Comparison of ENCODE assay signal across 26 cellular contexts in genomic region chr1:79532555-79532954, GRCh38.
"Had no signal": no experiment of that assay in that cellular context is flagged by ENCODE, and none has a peak within 500 bp of the region (broad histone marks: within the 10 kb centered on the region; RNA-seq: fewer than 3 reads in every experiment).

No MANE protein-coding gene starts in this region.

- H3K4me1 ChIP-seq: foreskin keratinocyte, left ventricle myocardium inferior, lower lobe of right lung, parathyroid adenoma, psoas muscle, right lobe of liver, spleen, tibial nerve, upper lobe of right lung, vagina had no signal

- H3K9me3 Mint-ChIP-seq: endodermal cell; nephron; stimulated activated memory B cell treated with anti-CD40 and anti-IgM and Interleukin-4, amounts not matched to agents 10 μg/mL and 1 μg/mL and 100 μg/mL, for 72 hours had no signal

- H3K9me3 ChIP-seq: left ventricle myocardium inferior, lower lobe of right lung, psoas muscle, right lobe of liver, spleen, tibial nerve, upper lobe of right lung, vagina had no signal

- H3K27me3 ChIP-seq: foreskin keratinocyte, hepatocyte, right lobe of liver, spleen, tibial nerve, upper lobe of right lung, vagina had no signal

- H3K4me2 ChIP-seq: hepatocyte had no signal

- H3K36me3 ChIP-seq: left ventricle myocardium inferior, lower lobe of right lung, right lobe of liver, spleen, tibial nerve, upper lobe of right lung, vagina had no signal

- H3K27ac ChIP-seq: foreskin keratinocyte, hepatocyte, left ventricle myocardium inferior, lower lobe of right lung, parathyroid adenoma, psoas muscle, right lobe of liver, spleen, tibial nerve, upper lobe of right lung, vagina had no signal

- H3K36me3 Mint-ChIP-seq: memory B cell; naive B cell; stimulated activated memory B cell treated with anti-CD40 and anti-IgM and Interleukin-4, amounts not matched to agents 10 μg/mL and 1 μg/mL and 100 μg/mL, for 72 hours had no signal

- H3K27me3 Mint-ChIP-seq: memory B cell; naive B cell; stimulated activated memory B cell treated with anti-CD40 and anti-IgM and Interleukin-4, amounts not matched to agents 10 μg/mL and 1 μg/mL and 100 μg/mL, for 72 hours; stimulated activated naive CD8-positive, alpha-beta T cell treated with anti-CD3 and anti-CD28 coated beads, Interleukin-15, Interleukin-2, amounts not matched to agents 100 ng/mL and 50 ng/mL, for 24 hours had no signal

- H3K9ac ChIP-seq: parathyroid adenoma had no signal

- H3K79me2 ChIP-seq: hepatocyte, parathyroid adenoma had no signal

- H3K4me1 Mint-ChIP-seq: endodermal cell, memory B cell, naive B cell, nephron had no signal

- H3K4me3 ChIP-seq: hepatocyte, left ventricle myocardium inferior, lower lobe of right lung, psoas muscle, right lobe of liver, spleen, tibial nerve, upper lobe of right lung, vagina had no signal

- ATAC-seq: foreskin keratinocyte; left cardiac atrium; lower lobe of right lung; psoas muscle; right lobe of liver; stimulated activated memory B cell treated with anti-CD40 and anti-IgM and Interleukin-4, amounts not matched to agents 10 μg/mL and 1 μg/mL and 100 μg/mL, for 72 hours; upper lobe of right lung had no signal

- H3K27ac Mint-ChIP-seq: endodermal cell; memory B cell; naive B cell; nephron; stimulated activated memory B cell treated with anti-CD40 and anti-IgM and Interleukin-4, amounts not matched to agents 10 μg/mL and 1 μg/mL and 100 μg/mL, for 72 hours; stimulated activated naive CD8-positive, alpha-beta T cell treated with anti-CD3 and anti-CD28 coated beads, Interleukin-15, Interleukin-2, amounts not matched to agents 100 ng/mL and 50 ng/mL, for 24 hours had no signal

- H2AFZ ChIP-seq: hepatocyte, parathyroid adenoma had no signal

- DNase-seq: effector CD4-positive, alpha-beta T cell; endodermal cell; erythroblast; foreskin keratinocyte; head of caudate nucleus; kidney; left cardiac atrium; left ventricle myocardium inferior; lower lobe of right lung; naive B cell; psoas muscle; retina; right lobe of liver; spleen; stimulated activated CD4-positive, alpha-beta T cell treated with anti-CD3 and anti-CD28 coated beads, Interleukin-15, amount 100 ng/mL, for 24 hours; stimulated activated CD4-positive, alpha-beta T cell treated with anti-CD3 and anti-CD28 coated beads, Interleukin-1b, Interleukin-23, amount 100 ng/mL, for 48 hours; stimulated activated CD4-positive, alpha-beta T cell treated with anti-CD3 and anti-CD28 coated beads, Interleukin-4, amount 100 ng/mL, for 24 hours; upper lobe of right lung had no signal

- H3K4me3 Mint-ChIP-seq: endodermal cell; memory B cell; naive B cell; nephron; stimulated activated memory B cell treated with anti-CD40 and anti-IgM and Interleukin-4, amounts not matched to agents 10 μg/mL and 1 μg/mL and 100 μg/mL, for 72 hours; stimulated activated naive CD8-positive, alpha-beta T cell treated with anti-CD3 and anti-CD28 coated beads, Interleukin-15, Interleukin-2, amounts not matched to agents 100 ng/mL and 50 ng/mL, for 24 hours had no signal
